18 cellular contexts compared by ENCODE assay signal in the genomic region with DNA sequence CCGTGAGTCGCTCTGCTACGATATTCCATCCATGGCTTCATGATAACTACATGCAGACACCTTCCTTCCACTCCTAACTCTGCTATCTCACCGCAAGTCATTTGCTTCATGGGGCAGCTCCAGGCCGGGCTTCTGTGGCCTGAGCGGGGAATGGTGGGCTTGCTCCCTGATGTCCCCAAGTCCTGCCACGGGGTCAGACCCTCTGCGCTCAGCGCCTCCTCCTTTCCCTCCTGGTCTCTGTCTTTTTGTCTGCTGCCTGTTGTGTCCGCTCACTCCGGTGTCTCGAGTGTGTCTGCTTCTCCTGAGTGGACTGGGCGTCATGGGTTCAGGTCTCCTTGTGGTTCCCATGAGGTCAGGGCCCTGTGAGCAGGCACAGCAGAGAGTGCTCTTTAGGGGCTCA.
DNase-seq lines count a peak whose midpoint lies in the region; ATAC-seq and TF ChIP-seq lines count a peak whose summit lies in the region.
"Had no signal": no experiment of that assay in that cellular context is flagged by ENCODE, and none has a peak within 500 bp of the region (broad histone marks: within the 10 kb centered on the region; RNA-seq: fewer than 3 reads in every experiment).

No MANE protein-coding gene starts in this region.

- no peak overlapping the region for H3K14ac ChIP-seq in H9 (ENCODE audit: insufficient read depth, low read length)

- no peak overlapping the region for H4K5ac ChIP-seq in H9 (ENCODE audit: insufficient read length, low read depth, low read length)

- H2BK120ac ChIP-seq in H9 (ENCODE audit: low read depth, low read length, poor library complexity, severe bottlenecking), result no peak overlapping the region

- no peak overlapping the region for H2BK5ac ChIP-seq in H9 (ENCODE audit: insufficient read length, low read length)

- H3K36me3 ChIP-seq in neural progenitor cell, result no peaks in the 10 kb centered on the region
- H3K36me3 ChIP-seq: BLaER1 treated with 17β-estradiol and CSF1 and Interleukin-3, amounts not matched to agents 10 nM and 100 nM; HAP-1 had no signal

- intact Hi-C loops in CD14-positive monocyte (cut with micrococcal nuclease), result no loop called here

- no CpG with 5 or more reads among the region's 13 CpGs for WGBS in H9 (ENCODE audit: extremely low coverage, insufficient read length, low lambda C conversion rate)

- H2BK12ac ChIP-seq in H9 (ENCODE audit: insufficient read length, low read depth, low read length), result no peak overlapping the region

- H3K23ac ChIP-seq in H9 (ENCODE audit: insufficient read length, low read depth, low read length), result no peak overlapping the region

- no peaks in the 10 kb centered on the region for H3K23me2 ChIP-seq in H9 (ENCODE audit: insufficient read length, low read depth, low read length, poor library complexity, severe bottlenecking)

- no peak overlapping the region for H2BK15ac ChIP-seq in H9 (ENCODE audit: low read depth, low read length)

- H3K4me1 Mint-ChIP-seq in CD14-positive monocyte, result no peaks in the 10 kb centered on the region
- 0 out of 4 replicates have a peak, but pooled peaks cover 0 to 2% of the 10 kb centered on the region in 2 experiments for H3K4me1 Mint-ChIP-seq in H9
- peaks cover 33% of the 10 kb centered on the region for H3K4me1 Mint-ChIP-seq in glutamatergic neuron (ENCODE audit: low read depth, unreplicated experiment)
- peaks cover 5% of the 10 kb centered on the region for H3K4me1 Mint-ChIP-seq in neural progenitor cell
- H3K4me1 Mint-ChIP-seq: CD8-positive, alpha-beta memory T cell had no signal

- H3K4me3 Mint-ChIP-seq in CD14-positive monocyte (no peak overlapping the region), H9 (no peak overlapping the region), glutamatergic neuron (ENCODE audit: unreplicated experiment) (peak overlapping the region; percentile 21), neural progenitor cell (no peak overlapping the region)
- H3K4me3 Mint-ChIP-seq: B cell; CD4-positive, CD25-positive, alpha-beta regulatory T cell; CD8-positive, alpha-beta memory T cell; IgD-negative memory B cell had no signal

- no peak overlapping the region for H3K9ac ChIP-seq in H9 (ENCODE audit: extremely low read depth, insufficient read length, low read length)
- H3K9ac ChIP-seq in neural progenitor cell, result no peak overlapping the region
- H3K9ac ChIP-seq: BLaER1 treated with 17β-estradiol and CSF1 and Interleukin-3, amounts not matched to agents 10 nM and 100 nM had no signal

- H3K9me3 ChIP-seq in H9 (ENCODE audit: control insufficient read depth, low read depth, low read length), result no peaks in the 10 kb centered on the region
- no peaks in the 10 kb centered on the region for H3K9me3 ChIP-seq in neural progenitor cell (ENCODE audit: low read depth)
- H3K9me3 ChIP-seq: BLaER1 treated with 17β-estradiol and CSF1 and Interleukin-3, amounts not matched to agents 10 nM and 100 nM; HAP-1 had no signal

- H3F3A ChIP-seq in neural progenitor cell (ENCODE audit: low read depth), result peaks cover 2% of the 10 kb centered on the region

- H3K18ac ChIP-seq in H9 (ENCODE audit: insufficient read length, low read depth, low read length), result no peak overlapping the region

- no peak overlapping the region for H3K4me2 ChIP-seq in H9 (ENCODE audit: insufficient read depth, insufficient read length, low read length)
- no peak overlapping the region for H3K4me2 ChIP-seq in neural progenitor cell

- H3K27me3 Mint-ChIP-seq in CD14-positive monocyte (ENCODE audit: low read depth in 3 of 3), result peaks cover 12 to 13% (median 12%) of the 10 kb centered on the region in 3 donors
- H3K27me3 Mint-ChIP-seq in H9 (ENCODE audit: low read depth), result no peaks in the 10 kb centered on the region; the same call in 1 of the 2 replicates
- peaks cover 18% of the 10 kb centered on the region for H3K27me3 Mint-ChIP-seq in glutamatergic neuron (ENCODE audit: unreplicated experiment)
- H3K27me3 Mint-ChIP-seq in neural progenitor cell (ENCODE audit: insufficient read depth, low read depth), result peaks cover 13% of the 10 kb centered on the region

- TF ChIP-seq CTCF in CD14-positive monocyte (IDR thresholded peaks at IDR 0.05) (no peak), H9 (conservative IDR thresholded peaks at IDR 0.05) (no peak), glutamatergic neuron (IDR thresholded peaks at IDR 0.05; ENCODE audit: partially characterized antibody, unreplicated experiment) (no peak), neural progenitor cell (IDR thresholded peaks at IDR 0.05) (no peak)

- H2AFZ ChIP-seq in H9 (ENCODE audit: low read length) (no peak overlapping the region), neural progenitor cell (replicated peaks) (no peak overlapping the region)

- H4K91ac ChIP-seq in H9 (ENCODE audit: insufficient read length, low read depth, low read length), result no peak overlapping the region

- peak; percentile 26 for DNase-seq in CD14-positive monocyte (ENCODE audit: low spot score)
- DNase-seq in H9, result no peak
- DNase-seq in glutamatergic neuron, result no peak
- no peak for DNase-seq in neural progenitor cell (ENCODE audit: low spot score)
- no peak for DNase-seq in DMS 273 (lab: John Stamatoyannopoulos, UW; ENCODE audit: unreplicated experiment)
- DNase-seq in DMS79 (lab: John Stamatoyannopoulos, UW), result no peak
- DNase-seq: CD4-positive, CD25-positive, alpha-beta regulatory T cell; CD8-positive, alpha-beta memory T cell; COR-L47; GDM1; GOT3; KBM-7 had no signal

- no peaks in the 10 kb centered on the region for H3K36me3 Mint-ChIP-seq in CD14-positive monocyte
- H3K36me3 Mint-ChIP-seq in H9 (ENCODE audit: insufficient read depth in 1 of 3, low read depth in 3 of 3), result peaks cover 0 to 8% (median 2%) of the 10 kb centered on the region in 3 experiments; a peak in 4 of 7 replicates
- peaks cover 14% of the 10 kb centered on the region for H3K36me3 Mint-ChIP-seq in glutamatergic neuron (ENCODE audit: unreplicated experiment)
- H3K36me3 Mint-ChIP-seq in neural progenitor cell, result no peaks in the 10 kb centered on the region
- H3K36me3 Mint-ChIP-seq: CD4-positive, CD25-positive, alpha-beta regulatory T cell; CD8-positive, alpha-beta memory T cell; IgD-negative memory B cell had no signal

- no peaks in the 10 kb centered on the region for H3K9me3 Mint-ChIP-seq in CD14-positive monocyte
- H3K9me3 Mint-ChIP-seq in H9, result no peaks in the 10 kb centered on the region; a peak in 1 of 5 replicates
- peaks cover 26% of the 10 kb centered on the region for H3K9me3 Mint-ChIP-seq in glutamatergic neuron (ENCODE audit: unreplicated experiment)
- no peaks in the 10 kb centered on the region for H3K9me3 Mint-ChIP-seq in neural progenitor cell
- H3K9me3 Mint-ChIP-seq: IgD-negative memory B cell had no signal

- no peaks in the 10 kb centered on the region for H3K4me1 ChIP-seq in H9 (ENCODE audit: insufficient read depth, low read length)
- no peaks in the 10 kb centered on the region for H3K4me1 ChIP-seq in neural progenitor cell
- H3K4me1 ChIP-seq: HAP-1 had no signal

- no peak for ATAC-seq in HG03139 (IDR thresholded peaks at IDR 0.05; ENCODE audit: unreplicated experiment)
- ATAC-seq: HepG2 had no signal

- H3K27me3 ChIP-seq in H9 (ENCODE audit: insufficient read depth, low read length), result no peaks in the 10 kb centered on the region
- H3K27me3 ChIP-seq in neural progenitor cell, result peaks cover 2% of the 10 kb centered on the region

- no peak overlapping the region for H3T11ph ChIP-seq in H9 (ENCODE audit: low read length)

- H3K27ac ChIP-seq in H9 (ENCODE audit: insufficient read length, low read depth, low read length), result no peak overlapping the region
- no peak overlapping the region for H3K27ac ChIP-seq in neural progenitor cell
- H3K27ac ChIP-seq: BLaER1 treated with 17β-estradiol and CSF1 and Interleukin-3, amounts not matched to agents 10 nM and 100 nM had no signal

- no peaks in the 10 kb centered on the region for H4K20me1 ChIP-seq in H9 (ENCODE audit: control insufficient read depth, insufficient read depth, insufficient read length)
- peaks cover 2% of the 10 kb centered on the region for H4K20me1 ChIP-seq in neural progenitor cell (ENCODE audit: low read depth)

- H3K27ac Mint-ChIP-seq in CD14-positive monocyte (no peak overlapping the region), H9 (peak overlapping the region in 2 of 3 experiments; percentile 2 to 86; a peak in 2 of 7 replicates), glutamatergic neuron (ENCODE audit: unreplicated experiment) (peak overlapping the region; percentile 24), neural progenitor cell (peak overlapping the region; percentile 27)
- H3K27ac Mint-ChIP-seq: B cell; CD4-positive, CD25-positive, alpha-beta regulatory T cell; IgD-negative memory B cell had no signal

- no peaks in the 10 kb centered on the region for H3K79me1 ChIP-seq in H9 (ENCODE audit: insufficient read depth, low read depth, low read length, poor library complexity, severe bottlenecking)

- no peak overlapping the region for H3K56ac ChIP-seq in H9 (ENCODE audit: insufficient read length, low read depth, low read length)

- H4K8ac ChIP-seq in H9 (replicated peaks; ENCODE audit: insufficient read length, low read depth, low read length), result no peak overlapping the region

- H3K79me2 ChIP-seq in H9 (ENCODE audit: insufficient read depth, low read length) (no peaks in the 10 kb centered on the region), neural progenitor cell (ENCODE audit: low read depth) (no peaks in the 10 kb centered on the region)

- H2AK5ac ChIP-seq in H9 (ENCODE audit: insufficient read length, low read length), result no peak overlapping the region

- no peak overlapping the region for H2BK20ac ChIP-seq in H9 (ENCODE audit: low read depth, low read length, poor library complexity, severe bottlenecking)

- H3K4ac ChIP-seq in H9 (ENCODE audit: low read depth, low read length), result no peak overlapping the region

- no peak overlapping the region for H3K4me3 ChIP-seq in neural progenitor cell
- H3K4me3 ChIP-seq: BLaER1 treated with 17β-estradiol and CSF1 and Interleukin-3, amounts not matched to agents 10 nM and 100 nM; HAP-1 had no signal

Comparison
In these comparisons a context has a peak if more than half of its experiments do, and no peak if none do; other contexts are left out.
1. H3K27ac Mint-ChIP-seq: peak in H9 (2 of 3), glutamatergic neuron (single experiment) and neural progenitor cell (single experiment); none in CD14-positive monocyte (0 of 7).